16 cellular contexts compared by ENCODE assay signal in the genomic region with DNA sequence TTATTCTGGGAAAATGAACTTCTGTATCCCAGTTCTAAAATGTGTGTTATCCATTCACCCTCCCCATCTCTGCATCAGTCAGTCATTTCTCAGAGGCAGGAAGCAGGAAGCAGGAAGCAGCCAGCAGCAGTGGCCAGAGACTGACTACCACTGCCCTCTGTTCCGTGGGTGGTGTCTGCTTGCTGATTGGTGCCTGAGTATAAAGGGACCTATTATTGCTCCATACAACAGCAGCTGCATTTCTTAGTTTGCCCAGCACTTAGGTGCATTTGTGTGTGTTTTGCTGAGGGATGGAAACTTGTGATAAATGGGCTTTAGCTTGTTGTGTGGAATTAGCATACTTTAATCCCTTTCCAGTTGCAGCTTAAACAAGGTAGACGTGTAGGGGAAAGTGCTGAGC.
DNase-seq lines count a peak whose midpoint lies in the region; ATAC-seq and TF ChIP-seq lines count a peak whose summit lies in the region.
"Had no signal": no experiment of that assay in that cellular context is flagged by ENCODE, and none has a peak within 500 bp of the region (broad histone marks: within the 10 kb centered on the region; RNA-seq: fewer than 3 reads in every experiment).

No MANE protein-coding gene starts in this region.

- DNase-seq in iris pigment epithelial cell (ENCODE audit: low read depth) (peak; percentile 66), UCSD-AML1 (lab: John Stamatoyannopoulos, UW; ENCODE audit: unreplicated experiment) (no peak), T-helper 2 cell (no peak)
- no peak for DNase-seq in activated CD4-positive, CD25-positive, alpha-beta regulatory T cell treated with anti-CD3 and anti-CD28 coated beads, Interleukin-2, amount 50 U/mL, for 72 hours
- DNase-seq: brain microvascular endothelial cell, DMS79 treated with DMSO at 0.1 percent for 48 hours, immature natural killer cell, NCI-H510A, SHP77, upper lobe of left lung had no signal

- no peaks in the 10 kb centered on the region for H3K27me3 Mint-ChIP-seq in brain

- H3K4me1 ChIP-seq in ACC112 (ENCODE audit: control insufficient read depth, insufficient read depth, low read length, unreplicated experiment), result peaks cover 4% of the 10 kb centered on the region
- H3K4me1 ChIP-seq: upper lobe of left lung had no signal

- peak overlapping the region; percentile 1 for H2AFZ ChIP-seq in ACC112 (ENCODE audit: low read length, unreplicated experiment)

- no peaks in the 10 kb centered on the region for H3K27me3 ChIP-seq in ACC112 (ENCODE audit: insufficient read depth, low read length)
- H3K27me3 ChIP-seq: brain microvascular endothelial cell, upper lobe of left lung had no signal

- no peak overlapping the region for H3K27ac ChIP-seq in ACC112 (ENCODE audit: low read depth, low read length)
- H3K27ac ChIP-seq: brain microvascular endothelial cell, epithelial cell of prostate, upper lobe of left lung had no signal

- no peaks in the 10 kb centered on the region for H3K79me2 ChIP-seq in ACC112 (ENCODE audit: control insufficient read depth, insufficient read depth, low read length, unreplicated experiment)

- no peak for TF ChIP-seq CTCF in brain (conservative IDR thresholded peaks at IDR 0.05)

- H3K36me3 Mint-ChIP-seq in brain, result no peaks in the 10 kb centered on the region
- H3K36me3 Mint-ChIP-seq: immature natural killer cell had no signal

- H3K4me3 Mint-ChIP-seq in brain, result no peak overlapping the region
- H3K4me3 Mint-ChIP-seq: immature natural killer cell, nephron had no signal

- H3K9me3 Mint-ChIP-seq in brain, result peaks cover 0 to 4% (median 0%) of the 10 kb centered on the region in 5 experiments

- H3K36me3 ChIP-seq in ACC112 (ENCODE audit: insufficient read depth, low read length), result no peaks in the 10 kb centered on the region
- H3K36me3 ChIP-seq: brain microvascular endothelial cell, upper lobe of left lung had no signal

- H3K4me1 Mint-ChIP-seq in brain, result peaks cover 15% of the 10 kb centered on the region
- H3K4me1 Mint-ChIP-seq: immature natural killer cell, nephron had no signal

- ATAC-seq in HG03432 (IDR thresholded peaks at IDR 0.05; ENCODE audit: unreplicated experiment) (peak; percentile 57), HG02973 (IDR thresholded peaks at IDR 0.05; ENCODE audit: unreplicated experiment) (no peak)

- H3K4me3 ChIP-seq in ACC112 (ENCODE audit: low read depth, low read length), result no peak overlapping the region
- H3K4me3 ChIP-seq: upper lobe of left lung had no signal

- H3K27ac Mint-ChIP-seq in brain, result peak overlapping the region in 4 of 5 experiments; percentile 21 to 79 (median 36)
- H3K27ac Mint-ChIP-seq: immature natural killer cell, nephron had no signal
